6 cellular contexts compared by ENCODE assay signal in genomic region chr15:47442366-47442765, GRCh38.
"Had no signal": no experiment of that assay in that cellular context is flagged by ENCODE, and none has a peak within 500 bp of the region (broad histone marks: within the 10 kb centered on the region; RNA-seq: fewer than 3 reads in every experiment).

No MANE protein-coding gene starts in this region.

- H3K9ac ChIP-seq: KMS-11 had no signal

- ATAC-seq: HepG2, K562 had no signal

- H3K4me2 ChIP-seq: KMS-11 had no signal

- DNase-seq: KBM-7, KG1 had no signal

- H3K4me3 ChIP-seq: K562 had no signal

- H3K27ac ChIP-seq: HL-60, KMS-11 had no signal
